In the genomic region with DNA sequence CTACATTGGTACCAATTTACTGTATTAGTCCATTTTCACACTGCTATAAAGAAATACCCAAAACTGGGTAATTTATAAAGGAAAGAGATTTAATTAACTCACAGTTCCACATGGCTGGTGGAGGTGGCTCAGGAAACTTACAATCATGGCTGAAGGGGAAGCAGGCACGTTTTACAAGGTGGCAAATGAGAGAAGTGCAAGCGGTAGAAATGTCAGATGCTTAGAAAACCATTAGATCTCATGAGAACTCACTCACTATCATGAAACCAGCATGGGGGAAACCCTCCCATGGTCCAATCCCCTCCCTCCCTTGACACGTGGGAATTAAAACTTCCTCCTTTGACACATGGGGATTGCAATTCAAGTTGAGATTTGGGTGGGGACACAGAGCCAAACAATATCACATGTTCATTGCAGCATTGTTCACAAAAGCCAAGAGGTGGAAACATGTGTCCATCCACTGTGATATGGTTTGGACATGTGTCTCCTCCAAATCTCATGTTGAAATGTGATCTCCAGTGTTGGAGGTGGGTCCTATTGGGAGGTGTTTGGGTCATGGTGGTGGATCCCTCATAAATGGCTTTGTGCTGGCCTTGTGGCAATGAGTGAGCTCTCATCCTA, we compare ENCODE assay signal across 24 cellular contexts. TPM values are rescaled to one million over a fixed set of nuclear protein-coding genes. Genes with fewer than 3 reads are reported as not detected.
DNase-seq lines count a peak whose midpoint lies in the region; ATAC-seq, FAIRE-seq and TF ChIP-seq lines count a peak whose summit lies in the region.
"Had no signal": no experiment of that assay in that cellular context is flagged by ENCODE, and none has a peak within 500 bp of the region (broad histone marks: within the 10 kb centered on the region; RNA-seq: fewer than 3 reads in every experiment).

No MANE protein-coding gene starts in this region.

- no peaks in the 10 kb centered on the region for H3K27me3 ChIP-seq in KMS-11 (ENCODE audit: insufficient read depth, low read depth)
- no peaks in the 10 kb centered on the region for H3K27me3 ChIP-seq in K562 (ENCODE audit: control insufficient read depth in 2 of 2, insufficient read depth in 2 of 2, low read length in 2 of 2)
- H3K27me3 ChIP-seq: BLaER1 treated with 17β-estradiol and CSF1 and Interleukin-3, amounts not matched to agents 10 nM and 100 nM had no signal

- H3K9ac ChIP-seq in KMS-11 (no peak overlapping the region), K562 (ENCODE audit: insufficient read depth in 1 of 2, low read depth in 2 of 2, low read length in 2 of 2) (no peak overlapping the region)
- H3K9ac ChIP-seq: BLaER1 treated with 17β-estradiol and CSF1 and Interleukin-3, amounts not matched to agents 10 nM and 100 nM had no signal

- H3K4me2 ChIP-seq in KMS-11, result no peak overlapping the region
- H3K4me2 ChIP-seq in K562 (ENCODE audit: insufficient read depth, low read length), result no peak overlapping the region
- H3K4me2 ChIP-seq: A549; BLaER1 treated with 17β-estradiol and CSF1 and Interleukin-3, amounts not matched to agents 10 nM and 100 nM had no signal

- H3K36me3 ChIP-seq in KMS-11 (ENCODE audit: insufficient read depth) (no peaks in the 10 kb centered on the region), K562 (ENCODE audit: control insufficient read depth, insufficient read depth, low read length) (no peaks in the 10 kb centered on the region)

- no TSS peak for BruUV-seq in K562 (replicated peaks; lab: Mats Ljungman, UMichigan)

- CTCF ChIA-PET in K562 (lab: Yijun Ruan, JAX; ENCODE audit: low intra/inter-chr PET ratio), result no interaction called here

- H3K4me3 ChIP-seq in KMS-11 (IDR thresholded peaks at IDR 0.05; ENCODE audit: insufficient read depth, low read depth, low read length), result no peak overlapping the region
- no peak overlapping the region for H3K4me3 ChIP-seq in K562
- H3K4me3 ChIP-seq: A549; BLaER1 treated with 17β-estradiol and CSF1 and Interleukin-3, amounts not matched to agents 10 nM and 100 nM had no signal

- H3K9me3 ChIP-seq in K562 (replicated peaks; ENCODE audit: control insufficient read depth, insufficient read depth, low read depth, low read length), result peaks cover 9% of the 10 kb centered on the region; the same call in 1 of the 2 replicates

- in situ Hi-C loops in K562 (cut with MboI), result no loop called here

- no peak for TF ChIP-seq POLR2A in K562 (conservative IDR thresholded peaks at IDR 0.05)

- H4K20me1 ChIP-seq in KMS-11 (ENCODE audit: insufficient read depth) (no peaks in the 10 kb centered on the region), K562 (replicated peaks; ENCODE audit: control insufficient read depth, insufficient read depth, low read length) (no peaks in the 10 kb centered on the region)
- H4K20me1 ChIP-seq: BLaER1 treated with 17β-estradiol and CSF1 and Interleukin-3, amounts not matched to agents 10 nM and 100 nM had no signal

- WGBS in K562 (ENCODE audit: insufficient coverage, low coverage, missing lambda C conversion rate), result 3% methylated on average over 3 of the region's 3 CpGs

- DNase-seq in K562 (ENCODE audit: extremely low read depth in 1 of 4, low spot score in 3 of 4), result no peak
- peak; percentile 9 for DNase-seq in mesenteric fat pad (ENCODE audit: low spot score)
- no peak for DNase-seq in NCI-H1105 (lab: John Stamatoyannopoulos, UW)
- DNase-seq in activated CD4-positive, alpha-beta T cell treated with anti-CD3 and anti-CD28 coated beads, Interleukin-2, amount 50 U/mL, for 4 hours, result no peak
- DNase-seq: AML-193; Caco-2; Calu3; CD4-positive, alpha-beta T cell; CD8-positive, alpha-beta T cell; DMS79 treated with DMSO at 0.1 percent for 48 hours; GF-D8 had no signal

- H2AFZ ChIP-seq in KMS-11 (ENCODE audit: low read depth) (no peak overlapping the region), K562 (ENCODE audit: low read depth, low read length) (no peak overlapping the region)

- no peak for ATAC-seq in K562
- ATAC-seq in HG03469 (IDR thresholded peaks at IDR 0.05; ENCODE audit: unreplicated experiment), result no peak
- ATAC-seq: A549; CD8-positive, alpha-beta T cell had no signal

- intact Hi-C loops in K562 (cut with micrococcal nuclease), result no loop called here

- no peaks in the 10 kb centered on the region for H3K79me2 ChIP-seq in KMS-11 (ENCODE audit: insufficient read depth, low read depth)
- H3K79me2 ChIP-seq in K562 (ENCODE audit: control insufficient read depth, insufficient read depth, low read length), result no peaks in the 10 kb centered on the region

- peak overlapping the region; percentile 79; the same call in 1 of the 2 replicates for H3K27ac ChIP-seq in KMS-11
- H3K27ac ChIP-seq in K562 (ENCODE audit: extremely low read depth, low read depth, low read length), result no peak overlapping the region
- H3K27ac ChIP-seq: 22Rv1; A549; BLaER1 treated with 17β-estradiol and CSF1 and Interleukin-3, amounts not matched to agents 10 nM and 100 nM; C4-2B had no signal

- no peak for FAIRE-seq in K562 (lab: Jason Lieb, UNC)
- FAIRE-seq: A549, D721Med, G401.6, GM12892, GM18507 had no signal

- POLR2A ChIA-PET in K562 (lab: Yijun Ruan, JAX), result no interaction called here

- no peak for TF ChIP-seq EP300 in K562 (IDR thresholded peaks at IDR 0.05; ENCODE audit: low read length)

- TF ChIP-seq CTCF in KMS-11 (conservative IDR thresholded peaks at IDR 0.05; ENCODE audit: low read depth, low read length), result no peak
- no peak for TF ChIP-seq CTCF in K562 (IDR thresholded peaks at IDR 0.05 in 2 of 3, conservative IDR thresholded peaks at IDR 0.05 in 1 of 3; ENCODE audit: insufficient read depth in 2 of 3, low read depth in 1 of 3, low read length in 3 of 3)

- H3K9me1 ChIP-seq in K562 (ENCODE audit: control insufficient read depth, insufficient read depth, low read length), result no peaks in the 10 kb centered on the region

- no peak for TF ChIP-seq RAD21 in K562 (CRISPR knock-in tag; conservative IDR thresholded peaks at IDR 0.05 in 1 of 2, IDR thresholded peaks at IDR 0.05 in 1 of 2)

- H3K4me1 ChIP-seq in KMS-11 (ENCODE audit: low read depth, poor library complexity, severe bottlenecking), result peaks cover 82% of the 10 kb centered on the region
- H3K4me1 ChIP-seq in K562 (replicated peaks in 1 of 2; ENCODE audit: control insufficient read depth in 2 of 2, insufficient read depth in 2 of 2, low read length in 2 of 2), result peaks cover 14% of the 10 kb centered on the region in 2 experiments; a peak in 4 of 5 replicates
- H3K4me1 ChIP-seq: A549, Caco-2 had no signal

TF ChIP-seq in K562, 482 proteins besides CTCF, POLR2A, EP300 and RAD21:
- TF ChIP-seq ZFP36 (IDR thresholded peaks at IDR 0.05; ENCODE audit: low read depth, low read length, partially characterized antibody) (peak; percentile 64), ZNF431 (CRISPR knock-in tag; IDR thresholded peaks at IDR 0.05) (peak; percentile 89)
- TF ChIP-seq, protein P1, sequence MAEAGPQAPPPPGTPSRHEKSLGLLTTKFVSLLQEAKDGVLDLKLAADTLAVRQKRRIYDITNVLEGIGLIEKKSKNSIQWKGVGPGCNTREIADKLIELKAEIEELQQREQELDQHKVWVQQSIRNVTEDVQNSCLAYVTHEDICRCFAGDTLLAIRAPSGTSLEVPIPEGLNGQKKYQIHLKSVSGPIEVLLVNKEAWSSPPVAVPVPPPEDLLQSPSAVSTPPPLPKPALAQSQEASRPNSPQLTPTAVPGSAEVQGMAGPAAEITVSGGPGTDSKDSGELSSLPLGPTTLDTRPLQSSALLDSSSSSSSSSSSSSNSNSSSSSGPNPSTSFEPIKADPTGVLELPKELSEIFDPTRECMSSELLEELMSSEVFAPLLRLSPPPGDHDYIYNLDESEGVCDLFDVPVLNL (CRISPR knock-in tag; IDR thresholded peaks at IDR 0.05; ENCODE audit: low read depth), result no peak

RNA-seq across cellular contexts. Expression of a gene that starts 3.1 kb away (rescaled TPM):
- not detected in 2 replicates for total RNA-seq in K562 (2011; cell fraction: chromatin; rRNA removed; ENCODE audit: low replicate concordance)
- total RNA-seq in K562 (2011; cell fraction: nucleolus; rRNA removed), result not detected in 2 replicates
- total RNA-seq in K562 (2011; cell fraction: nucleoplasm; rRNA removed), result not detected in 2 replicates
- total RNA-seq in K562 (2014; rRNA removed) (not detected in 2 replicates), K562 (2014; rRNA removed; fragmentation: Illumina TruSeq; extraction: Trizol) (not detected in 2 replicates), K562 (2015; rRNA removed; fragmentation: Illumina TruSeq; extraction: Trizol) (not detected in 2 replicates), K562 (2021) (not detected in 2 replicates), mesenteric fat pad (not detected)
- polyA plus RNA-seq in K562 (2011; rRNA removed) (not detected in 2 replicates), K562 (2014; fragmentation: Illumina TruSeq; extraction: Trizol) (not detected in 2 replicates), K562 (2014; fragmentation: Nextera tagmentation; extraction: Ambion mirVana) (under 1 TPM; 0.10 to 0.20 TPM), K562 (2014; rRNA removed) (not detected in 2 replicates)
- 0.10 and 0.12 TPM in 2 replicates for polyA plus RNA-seq in K562 (2011; cell fraction: cytosol; rRNA removed)
- polyA plus RNA-seq in K562 (2011; cell fraction: nucleus; rRNA removed), result not detected in 2 replicates
- polyA plus RNA-seq in K562 (2012), result 0.13 and 0.25 TPM in 2 replicates
- 0.54 TPM in 1 of 2 replicates, not detected in the other for polyA minus RNA-seq in K562 (2011; rRNA and poly(A)+ RNA removed)
- not detected in 2 replicates for polyA minus RNA-seq in K562 (2011; cell fraction: cytosol; rRNA and poly(A)+ RNA removed)
- not detected in 2 replicates for polyA minus RNA-seq in K562 (2011; cell fraction: nucleus; rRNA and poly(A)+ RNA removed)
- total RNA-seq: A172; B cell; Calu3; CD4-positive, alpha-beta T cell; CD8-positive, alpha-beta T cell had no signal
- polyA plus RNA-seq: A549, BJ had no signal
